ENCODE assay signal across 9 cellular contexts in genomic region chr16:29943846-29944669, GRCh38. TPM values are rescaled to one million over a fixed set of nuclear protein-coding genes. Genes with fewer than 3 reads are reported as not detected.
DNase-seq lines count a peak whose midpoint lies in the region; ATAC-seq, FAIRE-seq and TF ChIP-seq lines count a peak whose summit lies in the region.
"Had no signal": no experiment of that assay in that cellular context is flagged by ENCODE, and none has a peak within 500 bp of the region (broad histone marks: within the 10 kb centered on the region; RNA-seq: fewer than 3 reads in every experiment).

No MANE protein-coding gene starts in this region.

- H3K27me3 ChIP-seq in bronchial epithelial cell (ENCODE audit: control insufficient read depth, insufficient read depth, low read length) (no peaks in the 10 kb centered on the region), mucosa of stomach (ENCODE audit: control insufficient read depth, insufficient read depth, low read length) (no peaks in the 10 kb centered on the region), spleen (replicated peaks in 1 of 7) (peaks cover 0 to 14% (median 0%) of the 10 kb centered on the region in 7 donors)

- DNase-seq in NCI-H2227 (lab: John Stamatoyannopoulos, UW; ENCODE audit: unreplicated experiment): peak; percentile 57
- peak; percentile 99 for DNase-seq in bronchial epithelial cell (ENCODE audit: low read depth)
- no peak for DNase-seq in medulla oblongata (ENCODE audit: extremely low spot score)
- DNase-seq in spleen: no peak
- DNase-seq in GM19238 (ENCODE audit: insufficient read length, low spot score): no peak
- no peak for DNase-seq in left lobe of liver (ENCODE audit: low spot score)

- no peak for ATAC-seq in left lobe of liver

- FAIRE-seq in G401.6 (lab: Jason Lieb, UNC) (peak; percentile 98), bronchial epithelial cell (lab: Jason Lieb, UNC) (peak; percentile 58)

- H3K27ac ChIP-seq in spleen: peak overlapping the region in 3 of 8 donors; percentile 5 to 45 (median 27)
- H3K27ac ChIP-seq: SK-N-MC had no signal

- intact Hi-C loops in spleen (cut with DNase I; ENCODE audit: low total_unique reads): no loop called here

- 72 to 82% (median 79%) methylated on average over 11 of the region's 11 CpGs for WGBS in spleen, 5 donors

- H3K4me3 ChIP-seq in bronchial epithelial cell (ENCODE audit: low read depth, low read length): no peak overlapping the region
- H3K4me3 ChIP-seq in mucosa of stomach (ENCODE audit: low read length): no peak overlapping the region
- H3K4me3 ChIP-seq in spleen: no peak overlapping the region
- H3K4me3 ChIP-seq: SK-N-MC had no signal

- H3K9ac ChIP-seq in mucosa of stomach (ENCODE audit: low read length): peak overlapping the region; percentile 23

- peak; percentile 26 for TF ChIP-seq CTCF in bronchial epithelial cell (IDR thresholded peaks at IDR 0.05; ENCODE audit: insufficient read depth, low read length, severe bottlenecking)
- TF ChIP-seq CTCF in spleen (IDR thresholded peaks at IDR 0.05 in 8 of 11, conservative IDR thresholded peaks at IDR 0.05 in 3 of 11): no peak

- H3K9me3 ChIP-seq in mucosa of stomach (ENCODE audit: control insufficient read depth, low read length) (no peaks in the 10 kb centered on the region), spleen (peaks cover 0 to 5% (median 0%) of the 10 kb centered on the region in 8 donors)

- no peak for TF ChIP-seq POLR2A in spleen (IDR thresholded peaks at IDR 0.05)

- H3K4me1 ChIP-seq in mucosa of stomach (ENCODE audit: control insufficient read depth, insufficient read depth, low read length): peaks cover 17% of the 10 kb centered on the region
- peaks cover 0 to 3% (median 0%) of the 10 kb centered on the region in 6 donors for H3K4me1 ChIP-seq in spleen

- no peaks in the 10 kb centered on the region for H3K36me3 ChIP-seq in bronchial epithelial cell (ENCODE audit: control insufficient read depth, insufficient read depth, low read length)
- no peaks in the 10 kb centered on the region for H3K36me3 ChIP-seq in mucosa of stomach (ENCODE audit: control insufficient read depth, insufficient read depth, low read length)
- H3K36me3 ChIP-seq in spleen: no peaks in the 10 kb centered on the region

RNA-seq across cellular contexts. Expression of gene TMEM219, which starts 17.8 kb away (rescaled TPM):
- 49.8 and 66.1 TPM in 2 replicates for total RNA-seq in bronchial epithelial cell
- total RNA-seq in spleen: 100 to 1,000 TPM in 5 of 7 donors, 10 to 100 TPM in 2; 89.3 to 135 (median 107) TPM
- 100 to 1,000 TPM; 144 to 191 (median 155) TPM for polyA plus RNA-seq in spleen
- total RNA-seq in left lobe of liver: 71.0 TPM

RNA-seq across cellular contexts. Expression of gene KCTD13, which starts 18.0 kb away (rescaled TPM):
- total RNA-seq in bronchial epithelial cell: 8.2 and 12.2 TPM in 2 replicates
- total RNA-seq in spleen: 10 to 100 TPM; 20.7 to 59.3 (median 34.7) TPM
- 10 to 100 TPM; 11.2 to 18.9 (median 15.3) TPM for polyA plus RNA-seq in spleen
- 9.8 TPM for total RNA-seq in left lobe of liver

RNA-seq across cellular contexts. Expression of gene TAOK2, which starts 29.6 kb away (rescaled TPM):
- total RNA-seq in bronchial epithelial cell (24.7 and 28.7 TPM in 2 replicates), spleen (10 to 100 TPM; 60.0 to 96.5 (median 78.6) TPM), left lobe of liver (21.1 TPM)
- 10 to 100 TPM; 13.2 to 52.0 (median 18.5) TPM for polyA plus RNA-seq in spleen

RNA-seq across cellular contexts. Expression of gene ASPHD1, which starts 43.8 kb away (rescaled TPM):
- total RNA-seq in bronchial epithelial cell (1.2 and 2.4 TPM in 2 replicates), spleen (under 1 TPM in 3 of 7 donors, not detected in 4; 0.51 to 0.87 (median 0.66) TPM), left lobe of liver (0.13 TPM)
- polyA plus RNA-seq in spleen: 1 to 10 TPM in 1 of 3 donors, under 1 TPM in 2; 0.28 to 1.6 (median 0.99) TPM

RNA-seq across cellular contexts. Expression of gene SEZ6L2, which starts 44.7 kb away (rescaled TPM):
- 1.8 and 2.9 TPM in 2 replicates for total RNA-seq in bronchial epithelial cell
- total RNA-seq in spleen: 1 to 10 TPM; 1.9 to 4.1 (median 2.7) TPM
- 1 to 10 TPM in 1 of 3 donors, under 1 TPM in 2; 0.35 to 1.4 (median 0.54) TPM for polyA plus RNA-seq in spleen
- 0.55 TPM for total RNA-seq in left lobe of liver

Comparison
In these comparisons a context has a peak if more than half of its experiments do, and no peak if none do; other contexts are left out.
1. DNase-seq: peak in NCI-H2227 (single experiment) and bronchial epithelial cell (single experiment); none in medulla oblongata (single experiment), spleen (single experiment), GM19238 (single experiment) and left lobe of liver (single experiment).